21 cellular contexts compared by ENCODE assay signal in the genomic region with DNA sequence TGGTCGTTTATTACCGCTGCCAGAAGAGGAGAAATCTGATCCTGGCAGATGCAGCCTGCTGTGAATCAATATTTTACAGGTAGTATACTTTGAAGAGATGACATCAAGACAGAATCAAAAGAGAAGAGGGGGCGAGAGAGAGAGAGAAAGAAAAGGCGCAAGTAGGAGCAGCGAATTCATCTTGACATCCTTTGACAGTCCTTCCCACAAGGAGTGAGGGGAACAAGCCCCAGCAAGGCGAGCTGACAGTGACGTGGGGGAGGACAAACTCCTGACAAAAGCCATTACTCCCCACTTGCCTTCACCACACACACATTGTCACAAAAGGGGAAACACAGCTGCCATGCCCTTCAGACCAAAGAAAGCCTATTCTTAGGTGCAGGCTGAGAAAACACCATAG.
DNase-seq lines count a peak whose midpoint lies in the region; ATAC-seq, FAIRE-seq and TF ChIP-seq lines count a peak whose summit lies in the region.
"Had no signal": no experiment of that assay in that cellular context is flagged by ENCODE, and none has a peak within 500 bp of the region (broad histone marks: within the 10 kb centered on the region; RNA-seq: fewer than 3 reads in every experiment).

No MANE protein-coding gene starts in this region.

- no peaks in the 10 kb centered on the region for H3K9me3 ChIP-seq in BLaER1 treated with 17β-estradiol and CSF1 and Interleukin-3, amounts not matched to agents 10 nM and 100 nM (replicated peaks in 1 of 11)
- H3K9me3 ChIP-seq: neutrophil, spleen had no signal

- no peaks in the 10 kb centered on the region for H3K27me3 ChIP-seq in BLaER1 treated with 17β-estradiol and CSF1 and Interleukin-3, amounts not matched to agents 10 nM and 100 nM
- H3K27me3 ChIP-seq in bronchial epithelial cell (ENCODE audit: control insufficient read depth, insufficient read depth, low read length) (no peaks in the 10 kb centered on the region), foreskin keratinocyte (peaks cover 15% of the 10 kb centered on the region)

- in situ Hi-C loops in KBM-7 (cut with MboI; ENCODE audit: low pct_unique_long_range_greater_than_20kb, low sequenced_read_pairs): no loop called here

- peaks cover 10 to 33% (median 30%) of the 10 kb centered on the region in 10 experiments; a peak in 19 of 20 replicates for H3K4me1 ChIP-seq in BLaER1 treated with 17β-estradiol and CSF1 and Interleukin-3, amounts not matched to agents 10 nM and 100 nM
- no peaks in the 10 kb centered on the region for H3K4me1 ChIP-seq in foreskin keratinocyte
- H3K4me1 ChIP-seq: spleen had no signal

- no peak for ATAC-seq in foreskin keratinocyte
- ATAC-seq: stimulated activated naive CD8-positive, alpha-beta T cell treated with anti-CD3 and anti-CD28 coated beads, Interleukin-15, amount 100 ng/mL, for 72 hours had no signal

- H3K4me3 ChIP-seq in BLaER1 treated with 17β-estradiol and CSF1 and Interleukin-3, amounts not matched to agents 10 nM and 100 nM: no peak overlapping the region
- no peak overlapping the region for H3K4me3 ChIP-seq in bronchial epithelial cell (ENCODE audit: low read depth, low read length)
- H3K4me3 ChIP-seq: spleen had no signal

- H4K20me1 ChIP-seq in BLaER1 treated with 17β-estradiol and CSF1 and Interleukin-3, amounts not matched to agents 10 nM and 100 nM: no peaks in the 10 kb centered on the region

- H3K9ac ChIP-seq in BLaER1 treated with 17β-estradiol and CSF1 and Interleukin-3, amounts not matched to agents 10 nM and 100 nM: no peak overlapping the region

- intact Hi-C loops in posterior vena cava (cut with DNase I): no loop called here

- peak; percentile 37 for DNase-seq in KBM-7
- peak; percentile 62 for DNase-seq in NCI-H2029 treated with DMSO at 0.1 percent for 48 hours (lab: John Stamatoyannopoulos, UW)
- no peak for DNase-seq in bronchial epithelial cell (ENCODE audit: low read depth)
- no peak for DNase-seq in SKM-1 (lab: John Stamatoyannopoulos, UW; ENCODE audit: unreplicated experiment)
- no peak for DNase-seq in activated CD4-positive, alpha-beta T cell treated with anti-CD3 and anti-CD28 coated beads, Interleukin-2, amount 50 U/mL, for 4 hours
- no peak for DNase-seq in posterior vena cava (ENCODE audit: low spot score)
- no peak for DNase-seq in foreskin keratinocyte
- DNase-seq: activated CD4-positive, alpha-beta T cell treated with anti-CD3 and anti-CD28 coated beads, Interleukin-2, amount 50 U/mL, for 48 hours; activated naive CD4-positive, alpha-beta T cell; activated T-cell treated with anti-CD3 and anti-CD28 coated beads for 4 hours; CD4-positive, alpha-beta T cell; DND-41; Karpas-422; NCI-H1930; spleen; stimulated activated CD4-positive, alpha-beta T cell treated with anti-CD3 and anti-CD28 coated beads, Interleukin-4, amount 100 ng/mL, for 4 hours; stimulated activated naive CD8-positive, alpha-beta T cell treated with anti-CD3 and anti-CD28 coated beads, Interleukin-15, amount 100 ng/mL, for 72 hours; trophoblast cell had no signal

- peak overlapping the region; percentile 41 to 74 (median 67) for H3K4me2 ChIP-seq in BLaER1 treated with 17β-estradiol and CSF1 and Interleukin-3, amounts not matched to agents 10 nM and 100 nM

- peak; percentile 72 for FAIRE-seq in bronchial epithelial cell (lab: Jason Lieb, UNC)
- FAIRE-seq: H54 had no signal

- H3K27ac ChIP-seq in BLaER1 treated with 17β-estradiol and CSF1 and Interleukin-3, amounts not matched to agents 10 nM and 100 nM: peak overlapping the region in 1 of 11 experiments; percentile 29; a peak in 1 of 22 replicates
- no peak overlapping the region for H3K27ac ChIP-seq in foreskin keratinocyte
- H3K27ac ChIP-seq: neutrophil, spleen had no signal

- no peak for TF ChIP-seq CTCF in bronchial epithelial cell (IDR thresholded peaks at IDR 0.05; ENCODE audit: insufficient read depth, low read length, severe bottlenecking)
- TF ChIP-seq CTCF in foreskin keratinocyte (conservative IDR thresholded peaks at IDR 0.05): no peak

- no peaks in the 10 kb centered on the region for H3K36me3 ChIP-seq in BLaER1 treated with 17β-estradiol and CSF1 and Interleukin-3, amounts not matched to agents 10 nM and 100 nM
- no peaks in the 10 kb centered on the region for H3K36me3 ChIP-seq in bronchial epithelial cell (ENCODE audit: control insufficient read depth, insufficient read depth, low read length)
- H3K36me3 ChIP-seq: neutrophil, spleen had no signal

Comparison
In these comparisons a context has a peak if more than half of its experiments do, and no peak if none do; other contexts are left out.
1. DNase-seq: peak in KBM-7 (single experiment) and NCI-H2029 treated with DMSO at 0.1 percent for 48 hours (single experiment); none in bronchial epithelial cell (single experiment), SKM-1 (single experiment), activated CD4-positive, alpha-beta T cell treated with anti-CD3 and anti-CD28 coated beads, Interleukin-2, amount 50 U/mL, for 4 hours (0 of 2), posterior vena cava (single experiment) and foreskin keratinocyte (0 of 2).